Comparison of ENCODE assay signal across 11 cellular contexts in the genomic region with DNA sequence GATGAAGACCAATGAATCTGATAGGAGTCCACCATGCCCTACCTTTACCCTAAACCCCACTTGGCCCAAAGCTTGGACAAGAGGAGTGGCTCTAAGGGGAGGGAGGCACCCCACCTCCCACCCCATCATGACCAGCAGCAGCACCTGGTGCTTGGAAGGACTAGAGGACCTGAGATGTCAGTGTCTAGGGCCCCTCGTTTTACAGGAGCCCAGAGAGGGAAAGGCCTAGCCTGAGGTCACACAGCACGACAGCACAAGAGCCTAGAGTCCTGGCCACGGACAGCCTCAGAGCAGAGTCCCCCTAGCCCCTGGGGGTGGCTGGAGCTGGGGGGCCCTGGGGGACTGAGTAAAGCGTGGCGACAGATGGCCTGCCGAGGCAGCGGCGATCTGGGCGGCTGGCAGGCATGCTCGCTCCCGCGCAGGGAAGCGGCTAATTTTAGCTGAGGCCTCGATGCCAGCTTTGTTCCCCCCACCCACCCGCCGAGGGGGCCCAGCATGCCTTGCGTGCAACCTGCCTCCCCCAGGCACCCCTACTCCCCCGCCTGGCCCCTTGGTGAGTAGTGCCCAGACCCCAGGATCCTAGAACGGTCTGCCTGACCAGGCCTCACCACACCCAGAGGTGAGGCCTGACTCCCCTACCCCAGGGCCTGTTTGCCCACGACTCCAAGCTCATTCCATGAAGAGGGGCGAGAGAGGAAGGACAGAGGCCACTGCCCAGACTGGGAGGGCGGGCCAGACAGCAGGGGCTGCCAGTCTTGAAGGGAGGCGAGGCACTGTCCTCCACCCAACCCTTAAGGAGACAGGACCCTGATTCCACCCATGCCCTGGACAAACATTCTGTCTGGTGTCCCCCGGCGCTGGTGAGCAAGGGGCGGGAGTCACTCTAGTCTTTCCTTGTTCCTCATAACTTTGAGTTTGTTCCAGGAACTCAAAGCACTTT. TPM values are rescaled to one million over a fixed set of nuclear protein-coding genes. Genes with fewer than 3 reads are reported as not detected.
DNase-seq lines count a peak whose midpoint lies in the region; ATAC-seq and TF ChIP-seq lines count a peak whose summit lies in the region.
"Had no signal": no experiment of that assay in that cellular context is flagged by ENCODE, and none has a peak within 500 bp of the region (broad histone marks: within the 10 kb centered on the region; RNA-seq: fewer than 3 reads in every experiment).

No MANE protein-coding gene starts in this region.

- intact Hi-C loops in Right ventricle myocardium superior (cut with DNase I) (no loop called here), Right ventricle myocardium inferior (cut with DNase I) (loop anchor here (5.0 kb wide), 1 partner anchor 38 kb away; no protein-coding TSS in a partner anchor), cardiac septum (cut with DNase I) (loop anchor here (5.0 kb wide), 1 partner anchor 38 kb away; no protein-coding TSS in a partner anchor), ovary (cut with DNase I) (loop anchor here in 2 of 4 donors (5.0 kb wide), 2 partner anchors 37 to 38 kb away; a partner anchor contains a TSS)

- peak overlapping the region; percentile 57 to 80 for H3K27ac ChIP-seq in ovary

- H3K4me3 ChIP-seq in ovary = no peak overlapping the region

- TF ChIP-seq EP300 in ovary (IDR thresholded peaks at IDR 0.05) = no peak

- no peak for TF ChIP-seq POLR2A in ovary (IDR thresholded peaks at IDR 0.05)

- DNase-seq in Right ventricle myocardium superior (peak; percentile 79), Right ventricle myocardium inferior (ENCODE audit: missing footprints) (no peak), cardiac septum (ENCODE audit: low spot score) (peak; percentile 87), ovary (peak; percentile 49 to 74 (median 71)), pons (ENCODE audit: low spot score) (no peak), omental fat pad (ENCODE audit: low spot score) (no peak), dedifferentiated amniotic fluid mesenchymal stem cell (ENCODE audit: extremely low spot score) (no peak)
- DNase-seq: activated CD4-positive, alpha-beta T cell treated with anti-CD3 and anti-CD28 coated beads for 36 hours; activated naive CD4-positive, alpha-beta T cell; NCI-H2029 had no signal

- H3K9me3 ChIP-seq in ovary = no peaks in the 10 kb centered on the region

- H3K27me3 ChIP-seq in ovary = no peaks in the 10 kb centered on the region

- TF ChIP-seq CTCF in ovary (IDR thresholded peaks at IDR 0.05) (no peak), omental fat pad (IDR thresholded peaks at IDR 0.05) (no peak)

- ATAC-seq in Right ventricle myocardium superior (ENCODE audit: poor library complexity) (peak; percentile 21), Right ventricle myocardium inferior (no peak), omental fat pad (ENCODE audit: low FRiP score) (no peak), HG02973 (IDR thresholded peaks at IDR 0.05; ENCODE audit: unreplicated experiment) (no peak)
- ATAC-seq: activated CD4-positive, alpha-beta T cell treated with anti-CD3 and anti-CD28 coated beads for 36 hours had no signal

- H3K4me1 ChIP-seq in ovary (ENCODE audit: insufficient read depth) = peaks cover 62% of the 10 kb centered on the region

- 44 to 49% (median 47%) methylated on average over 22 to 26 of the region's 26 CpGs for WGBS in ovary, 3 donors

- no peaks in the 10 kb centered on the region for H3K36me3 ChIP-seq in ovary

RNA-seq across cellular contexts. Expression of a gene that starts 39.0 kb away (rescaled TPM):
- total RNA-seq in Right ventricle myocardium superior = 47.4 TPM
- total RNA-seq in Right ventricle myocardium inferior = 51.2 TPM
- 57.7 TPM for total RNA-seq in cardiac septum
- total RNA-seq in ovary = 100 to 1,000 TPM in 3 of 7 donors, 10 to 100 TPM in 4; 11.3 to 159 (median 91.2) TPM
- 10 to 100 TPM; 11.2 to 33.2 TPM for polyA plus RNA-seq in ovary
- 10 to 100 TPM in 1 of 4 donors, 1 to 10 TPM in 3; 7.5 to 12.9 (median 8.2) TPM for total RNA-seq in omental fat pad

Comparison
In these comparisons a context has a peak if more than half of its experiments do, and no peak if none do; other contexts are left out.
1. DNase-seq: peak in Right ventricle myocardium superior (single experiment), cardiac septum (single experiment) and ovary (5 of 5); none in Right ventricle myocardium inferior (single experiment), pons (single experiment), omental fat pad (single experiment) and dedifferentiated amniotic fluid mesenchymal stem cell (single experiment).